ENCODE assay signal across 20 cellular contexts in the genomic region with DNA sequence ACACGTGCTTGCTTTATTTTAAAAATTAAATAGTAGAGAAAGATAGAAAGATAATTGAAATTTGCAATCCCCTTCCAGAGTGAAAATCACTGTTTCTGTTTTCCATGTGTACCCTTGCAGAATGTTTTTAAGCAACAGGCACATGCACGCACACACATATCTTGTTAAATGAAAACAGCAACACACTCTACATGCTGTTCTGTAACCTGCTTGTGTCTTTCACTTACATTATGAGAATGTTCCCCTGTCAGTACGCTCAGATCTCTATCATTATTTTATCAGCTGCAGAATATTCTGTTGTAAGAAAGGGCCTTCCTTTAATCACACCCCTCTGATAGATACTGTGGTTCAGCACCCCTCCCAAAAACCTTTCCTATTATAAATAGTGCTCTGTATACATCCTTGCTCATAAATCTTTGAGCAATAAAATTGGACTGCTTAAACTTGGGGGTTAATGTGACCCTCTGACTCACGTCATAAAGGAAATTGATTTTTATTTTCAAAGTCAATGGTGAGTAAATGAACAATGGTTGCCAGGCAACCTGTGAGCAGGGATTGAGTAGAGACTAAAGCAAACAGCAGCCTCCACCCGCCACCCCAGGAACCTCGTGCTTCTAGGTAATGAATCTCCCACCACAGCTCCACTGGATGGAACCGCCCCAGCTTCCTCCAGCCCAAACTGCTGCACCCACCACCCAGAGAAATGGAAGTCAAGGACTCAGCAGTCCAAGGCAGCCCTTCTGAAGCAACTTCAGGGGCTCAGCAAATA. TPM values are rescaled to one million over a fixed set of nuclear protein-coding genes. Genes with fewer than 3 reads are reported as not detected.
DNase-seq lines count a peak whose midpoint lies in the region; ATAC-seq and TF ChIP-seq lines count a peak whose summit lies in the region.
"Had no signal": no experiment of that assay in that cellular context is flagged by ENCODE, and none has a peak within 500 bp of the region (broad histone marks: within the 10 kb centered on the region; RNA-seq: fewer than 3 reads in every experiment).

No MANE protein-coding gene starts in this region.

- H2AFZ ChIP-seq in SK-N-SH (ENCODE audit: low read depth) (no peak overlapping the region), parathyroid adenoma (no peak overlapping the region), H9 (ENCODE audit: low read length) (no peak overlapping the region)

- no peak overlapping the region for H2BK15ac ChIP-seq in H9 (ENCODE audit: low read depth, low read length)

- CTCF ChIA-PET in SK-N-SH (lab: Yijun Ruan, JAX): interaction anchor here (0.6 to 1.6 kb wide), 2 partner anchors 10 to 26 kb away, joined by 3 to 4 read pairs; no protein-coding TSS in a partner anchor

- H3K56ac ChIP-seq in H9 (ENCODE audit: insufficient read length, low read depth, low read length): no peak overlapping the region

- no peak overlapping the region for H4K8ac ChIP-seq in H9 (replicated peaks; ENCODE audit: insufficient read length, low read depth, low read length)

- H2BK20ac ChIP-seq in H9 (ENCODE audit: low read depth, low read length, poor library complexity, severe bottlenecking): no peak overlapping the region

- H3K27me3 ChIP-seq in SK-N-SH (ENCODE audit: insufficient read depth): no peaks in the 10 kb centered on the region; the same call in 1 of the 2 replicates
- H3K27me3 ChIP-seq in parathyroid adenoma (ENCODE audit: control insufficient read depth, insufficient read depth, low read length): no peaks in the 10 kb centered on the region
- no peaks in the 10 kb centered on the region for H3K27me3 ChIP-seq in H9 (ENCODE audit: insufficient read depth, low read length)
- H3K27me3 ChIP-seq: transverse colon had no signal

- H3K9me2 ChIP-seq in SK-N-SH: no peaks in the 10 kb centered on the region

- POLR2A ChIA-PET in SK-N-SH (lab: Yijun Ruan, JAX): interaction anchor here (1.7 to 2.1 kb wide), 3 partner anchors 26 to 35 kb away, joined by 7 to 10 read pairs (median 8); a partner anchor contains a TSS

- H4K5ac ChIP-seq in H9 (ENCODE audit: insufficient read length, low read depth, low read length): no peak overlapping the region

- peak in 1 of 2 experiments; percentile 84; a peak in 2 of 4 replicates for TF ChIP-seq EP300 in SK-N-SH (IDR thresholded peaks at IDR 0.05; ENCODE audit: borderline replicate concordance in 1 of 2, low read depth in 1 of 2, low read length in 1 of 2)

- H3K18ac ChIP-seq in H9 (ENCODE audit: insufficient read length, low read depth, low read length): no peak overlapping the region

- peaks cover 0 to 2% of the 10 kb centered on the region in 2 experiments; a peak in 3 of 5 replicates for H3K9me3 Mint-ChIP-seq in H9

- WGBS in SK-N-SH (ENCODE audit: low lambda C conversion rate): 32% methylated on average over 6 of the region's 7 CpGs
- 100% methylated on average over 1 of the region's 7 CpGs for WGBS in H9 (ENCODE audit: extremely low coverage, insufficient read length, low lambda C conversion rate)

- TF ChIP-seq RAD21 in SK-N-SH (IDR thresholded peaks at IDR 0.05; ENCODE audit: low read length): peak; percentile 34; the same call in 1 of the 2 replicates

- H3K27ac Mint-ChIP-seq in H9: no peak overlapping the region
- H3K27ac Mint-ChIP-seq: T-cell, WTC11 had no signal

- H2BK120ac ChIP-seq in H9 (ENCODE audit: low read depth, low read length, poor library complexity, severe bottlenecking): no peak overlapping the region

- peak overlapping the region in 1 of 2 experiments; percentile 81; a peak in 2 of 4 replicates for H3K27ac ChIP-seq in SK-N-SH (ENCODE audit: low read depth in 2 of 2, low read length in 1 of 2)
- peak overlapping the region; percentile 2 for H3K27ac ChIP-seq in parathyroid adenoma
- H3K27ac ChIP-seq in H9 (ENCODE audit: insufficient read length, low read depth, low read length): no peak overlapping the region
- H3K27ac ChIP-seq: brain microvascular endothelial cell, C4-2B, dorsolateral prefrontal cortex, heart left ventricle, transverse colon had no signal

- H2AK5ac ChIP-seq in H9 (ENCODE audit: insufficient read length, low read length): no peak overlapping the region

- no peaks in the 10 kb centered on the region for H3F3A ChIP-seq in SK-N-SH (replicated peaks; ENCODE audit: insufficient read depth)

- H3K9ac ChIP-seq in SK-N-SH (no peak overlapping the region), parathyroid adenoma (no peak overlapping the region), H9 (ENCODE audit: extremely low read depth, insufficient read length, low read length) (no peak overlapping the region)

- H3K14ac ChIP-seq in H9 (ENCODE audit: insufficient read depth, low read length): no peak overlapping the region

- peaks cover 4% of the 10 kb centered on the region; the same call in 1 of the 2 replicates for H3K9me3 ChIP-seq in SK-N-SH
- no peaks in the 10 kb centered on the region for H3K9me3 ChIP-seq in parathyroid adenoma (ENCODE audit: control insufficient read depth, low read length)
- no peaks in the 10 kb centered on the region for H3K9me3 ChIP-seq in H9 (ENCODE audit: control insufficient read depth, low read depth, low read length)

- no peaks in the 10 kb centered on the region for H3K23me2 ChIP-seq in H9 (ENCODE audit: insufficient read length, low read depth, low read length, poor library complexity, severe bottlenecking)

- no peak overlapping the region for H3K4me3 ChIP-seq in SK-N-SH (ENCODE audit: low read depth in 2 of 2, low read length in 1 of 2)
- H3K4me3 ChIP-seq in parathyroid adenoma (ENCODE audit: low read depth, low read length): no peak overlapping the region
- H3K4me3 ChIP-seq: dorsolateral prefrontal cortex, heart left ventricle, transverse colon had no signal

- H3K4me3 Mint-ChIP-seq in H9: no peak overlapping the region
- H3K4me3 Mint-ChIP-seq: T-cell, WTC11 had no signal

- H2BK12ac ChIP-seq in H9 (ENCODE audit: insufficient read length, low read depth, low read length): no peak overlapping the region

- no peak overlapping the region for H3T11ph ChIP-seq in H9 (ENCODE audit: low read length)

- H3K36me3 Mint-ChIP-seq in H9 (ENCODE audit: insufficient read depth in 1 of 3, low read depth in 3 of 3): no peaks in the 10 kb centered on the region; a peak in 1 of 7 replicates
- H3K36me3 Mint-ChIP-seq: T-cell had no signal

- H3K4me1 Mint-ChIP-seq in H9: no peaks in the 10 kb centered on the region
- H3K4me1 Mint-ChIP-seq: WTC11 had no signal

- no peak overlapping the region for H3K4me2 ChIP-seq in SK-N-SH
- no peak overlapping the region for H3K4me2 ChIP-seq in parathyroid adenoma (ENCODE audit: low read length)
- H3K4me2 ChIP-seq in H9 (ENCODE audit: insufficient read depth, insufficient read length, low read length): no peak overlapping the region

- H3K36me3 ChIP-seq in SK-N-SH (replicated peaks in 1 of 2; ENCODE audit: control insufficient read depth in 1 of 2, insufficient read depth in 2 of 2, low read length in 1 of 2) (no peaks in the 10 kb centered on the region), parathyroid adenoma (ENCODE audit: control insufficient read depth, insufficient read depth, low read length) (no peaks in the 10 kb centered on the region)
- H3K36me3 ChIP-seq: brain microvascular endothelial cell, heart left ventricle, transverse colon had no signal

- peak; percentile 65 for DNase-seq in NCI-H2227 (lab: John Stamatoyannopoulos, UW; ENCODE audit: unreplicated experiment)
- no peak for DNase-seq in NCI-H2227 treated with DMSO at 0.1 percent for 48 hours (lab: John Stamatoyannopoulos, UW)
- DNase-seq in NCI-H187 (lab: John Stamatoyannopoulos, UW): peak; percentile 52 to 57
- DNase-seq in SK-N-SH: no peak
- DNase-seq in stimulated activated naive CD8-positive, alpha-beta T cell treated with anti-CD3 and anti-CD28 coated beads, Interleukin-15, Interleukin-2, amounts not matched to agents 100 U/mL and 50 U/mL, for 24 hours: no peak
- DNase-seq in H9: no peak
- DNase-seq: activated naive CD4-positive, alpha-beta T cell treated with Interleukin-2 at 50 U/mL for 16 hours; brain microvascular endothelial cell; dorsolateral prefrontal cortex; heart left ventricle; kidney; NCI-H526 treated with DMSO at 0.1 percent for 48 hours; RPMI8226; T-cell; transverse colon had no signal

- TF ChIP-seq CTCF in SK-N-SH (IDR thresholded peaks at IDR 0.05) (no peak), parathyroid adenoma (IDR thresholded peaks at IDR 0.05) (no peak), H9 (conservative IDR thresholded peaks at IDR 0.05) (no peak)

- peaks cover 0 to 38% of the 10 kb centered on the region in 2 experiments; a peak in 2 of 4 replicates for H3K4me1 ChIP-seq in SK-N-SH (ENCODE audit: control insufficient read depth in 1 of 2, insufficient read depth in 2 of 2, low read depth in 1 of 2, low read length in 1 of 2)
- H3K4me1 ChIP-seq in parathyroid adenoma: peaks cover 64% of the 10 kb centered on the region
- no peaks in the 10 kb centered on the region for H3K4me1 ChIP-seq in H9 (ENCODE audit: insufficient read depth, low read length)
- H3K4me1 ChIP-seq: heart left ventricle, transverse colon had no signal

- no peaks in the 10 kb centered on the region for H3K79me1 ChIP-seq in H9 (ENCODE audit: insufficient read depth, low read depth, low read length, poor library complexity, severe bottlenecking)

- no peak overlapping the region for H3K4ac ChIP-seq in H9 (ENCODE audit: low read depth, low read length)

- H3K23ac ChIP-seq in H9 (ENCODE audit: insufficient read length, low read depth, low read length): no peak overlapping the region

- H3K79me2 ChIP-seq in SK-N-SH (ENCODE audit: insufficient read depth): no peaks in the 10 kb centered on the region
- H3K79me2 ChIP-seq in parathyroid adenoma: peaks cover 51% of the 10 kb centered on the region
- no peaks in the 10 kb centered on the region for H3K79me2 ChIP-seq in H9 (ENCODE audit: insufficient read depth, low read length)

- peaks cover 25% of the 10 kb centered on the region for H3K27me3 Mint-ChIP-seq in H9 (ENCODE audit: low read depth)

- H2BK5ac ChIP-seq in H9 (ENCODE audit: insufficient read length, low read length): no peak overlapping the region

- H4K91ac ChIP-seq in H9 (ENCODE audit: insufficient read length, low read depth, low read length): no peak overlapping the region

- no peak for ATAC-seq in stimulated activated naive CD8-positive, alpha-beta T cell treated with anti-CD3 and anti-CD28 coated beads, Interleukin-15, Interleukin-2, amounts not matched to agents 100 U/mL and 50 U/mL, for 24 hours
- ATAC-seq in GM21786 (IDR thresholded peaks at IDR 0.05; ENCODE audit: unreplicated experiment): no peak
- ATAC-seq: heart left ventricle, WTC11 had no signal

- H4K20me1 ChIP-seq in SK-N-SH (ENCODE audit: insufficient read depth) (no peaks in the 10 kb centered on the region), H9 (ENCODE audit: control insufficient read depth, insufficient read depth, insufficient read length) (no peaks in the 10 kb centered on the region)

TF ChIP-seq in SK-N-SH, 30 proteins besides CTCF, POLR2A, EP300 and RAD21 (continues in another document):
- no peak for TF ChIP-seq SMC3 (IDR thresholded peaks at IDR 0.05; ENCODE audit: low read depth, low read length)
- no peak for TF ChIP-seq NRF1 (IDR thresholded peaks at IDR 0.05; ENCODE audit: low read depth, low read length)
- peak; percentile 88 for TF ChIP-seq GATA2 (CRISPR knock-in tag; IDR thresholded peaks at IDR 0.05)
- peak; percentile 87; the same call in 1 of the 2 replicates for TF ChIP-seq MXI1 (IDR thresholded peaks at IDR 0.05; ENCODE audit: low read depth, low read length)

RNA-seq across cellular contexts. Expression of a gene that starts 31.9 kb away (rescaled TPM):
- 5.6 and 11.7 TPM in 2 replicates for polyA plus RNA-seq in SK-N-SH (2012; rRNA removed)
- polyA plus RNA-seq in SK-N-SH (2012; cell fraction: cytosol; rRNA removed): 9.8 and 22.7 TPM in 2 replicates
- 6.0 and 15.7 TPM in 2 replicates for polyA plus RNA-seq in SK-N-SH (2012; cell fraction: nucleus; rRNA removed)
- total RNA-seq in H9 (2021): 6.7 and 7.8 TPM in 2 replicates
- total RNA-seq: heart left ventricle, mononuclear cell had no signal

Comparison
In these comparisons a context has a peak if more than half of its experiments do, and no peak if none do; other contexts are left out.
1. DNase-seq: peak in NCI-H2227 (single experiment) and NCI-H187 (2 of 2); none in NCI-H2227 treated with DMSO at 0.1 percent for 48 hours (single experiment), SK-N-SH (single experiment), stimulated activated naive CD8-positive, alpha-beta T cell treated with anti-CD3 and anti-CD28 coated beads, Interleukin-15, Interleukin-2, amounts not matched to agents 100 U/mL and 50 U/mL, for 24 hours (single experiment) and H9 (single experiment).